8 cellular contexts compared by ENCODE assay signal in genomic region chr2:197310271-197310939, GRCh38. TPM values are rescaled to one million over a fixed set of nuclear protein-coding genes. Genes with fewer than 3 reads are reported as not detected.
DNase-seq lines count a peak whose midpoint lies in the region; ATAC-seq, FAIRE-seq and TF ChIP-seq lines count a peak whose summit lies in the region.

TSS of gene ANKRD44 (minus strand) at chr2:197310780. CDS start at chr2:197310604, 176 bp downstream.

- TF ChIP-seq POLR2A in NB4 (IDR thresholded peaks at IDR 0.05; ENCODE audit: extremely low read depth, insufficient read length) (peak; percentile 38), thyroid gland (IDR thresholded peaks at IDR 0.05) (peak in 1 of 2 donors; percentile 82)

- H3K36me3 ChIP-seq in pancreas = no peaks in the 10 kb centered on the region
- no peaks in the 10 kb centered on the region for H3K36me3 ChIP-seq in thyroid gland

- no peak for FAIRE-seq in pancreas (lab: Jason Lieb, UNC)

- H3K27ac ChIP-seq in pancreas = peak within 1 kb of the TSS; percentile 60 to 89 (median 78)
- peak within 1 kb of the TSS; percentile 53 to 80 (median 64) for H3K27ac ChIP-seq in thyroid gland

- no peaks in the 10 kb centered on the region for H3K9me3 Mint-ChIP-seq in HFFc6
- no peaks in the 10 kb centered on the region for H3K9me3 Mint-ChIP-seq in activated naive CD8-positive, alpha-beta T cell (ENCODE audit: low read depth)
- H3K9me3 Mint-ChIP-seq in glutamatergic neuron (ENCODE audit: unreplicated experiment) = peaks cover 7% of the 10 kb centered on the region

- TF ChIP-seq CTCF in GM10248 (IDR thresholded peaks at IDR 0.05; ENCODE audit: control extremely low read depth, extremely low read depth, low read depth, missing control alignments) (peak; percentile 77), HFFc6 (IDR thresholded peaks at IDR 0.05) (peak; percentile 37), NB4 (IDR thresholded peaks at IDR 0.05; ENCODE audit: low read depth, low read length) (no peak), glutamatergic neuron (IDR thresholded peaks at IDR 0.05; ENCODE audit: partially characterized antibody, unreplicated experiment) (no peak), pancreas (IDR thresholded peaks at IDR 0.05) (peak in 2 of 4 donors; percentile 7 to 21), thyroid gland (IDR thresholded peaks at IDR 0.05) (peak in 4 of 6 experiments; percentile 30 to 78 (median 65))

- H3K4me1 ChIP-seq in pancreas (peaks cover 6 to 22% (median 17%) of the 10 kb centered on the region in 3 donors), thyroid gland (peaks cover 11 to 21% of the 10 kb centered on the region in 2 donors)

- H3K36me3 Mint-ChIP-seq in HFFc6 (ENCODE audit: low read depth) = no peaks in the 10 kb centered on the region
- peaks cover 2% of the 10 kb centered on the region for H3K36me3 Mint-ChIP-seq in activated naive CD8-positive, alpha-beta T cell
- no peaks in the 10 kb centered on the region for H3K36me3 Mint-ChIP-seq in glutamatergic neuron (ENCODE audit: unreplicated experiment)

- CTCF ChIA-PET in GM10248 (lab: Yijun Ruan, JAX) = interaction anchor here (1.0 to 6.1 kb wide), 15 partner anchors 12 to 197 kb away, joined by 3 to 32 read pairs (median 4); no protein-coding TSS in a partner anchor

- H3K9me3 ChIP-seq in pancreas (no peaks in the 10 kb centered on the region), thyroid gland (no peaks in the 10 kb centered on the region)

- H3K27ac Mint-ChIP-seq in HFFc6 (peak within 1 kb of the TSS; percentile 50; the same call in 1 of the 2 replicates), glutamatergic neuron (ENCODE audit: unreplicated experiment) (peak within 1 kb of the TSS; percentile 80)
- H3K27ac Mint-ChIP-seq in activated naive CD8-positive, alpha-beta T cell = peak within 1 kb of the TSS; percentile 98

- peaks cover 6% of the 10 kb centered on the region for H3K27me3 Mint-ChIP-seq in HFFc6 (ENCODE audit: insufficient read depth)
- no peaks in the 10 kb centered on the region for H3K27me3 Mint-ChIP-seq in activated naive CD8-positive, alpha-beta T cell
- peaks cover 9% of the 10 kb centered on the region for H3K27me3 Mint-ChIP-seq in glutamatergic neuron (ENCODE audit: unreplicated experiment)

- H3K4me3 Mint-ChIP-seq in HFFc6 (peak within 1 kb of the TSS; percentile 88), glutamatergic neuron (ENCODE audit: unreplicated experiment) (peak within 1 kb of the TSS; percentile 91)
- H3K4me3 Mint-ChIP-seq in activated naive CD8-positive, alpha-beta T cell = peak within 1 kb of the TSS; percentile 90

- POLR2A ChIA-PET in GM10248 (lab: Yijun Ruan, JAX) = interaction anchor here (1.7 kb wide), 1 partner anchor 14 kb away, joined by 6 read pairs; no protein-coding TSS in a partner anchor

- intact Hi-C loops in pancreas (cut with DNase I) (loop anchor here in 1 of 3 donors (10.0 kb wide), 1 partner anchor 116 kb away; no protein-coding TSS in a partner anchor), thyroid gland (cut with DNase I) (loop anchor here (5.0 kb wide), 1 partner anchor 118 kb away; no protein-coding TSS in a partner anchor)

- H3K27me3 ChIP-seq in pancreas (no peaks in the 10 kb centered on the region), thyroid gland (no peaks in the 10 kb centered on the region)

- H3K4me1 Mint-ChIP-seq in HFFc6 (ENCODE audit: low read depth) = peaks cover 15% of the 10 kb centered on the region
- H3K4me1 Mint-ChIP-seq in activated naive CD8-positive, alpha-beta T cell (ENCODE audit: low read depth) = peaks cover 65% of the 10 kb centered on the region
- peaks cover 6% of the 10 kb centered on the region for H3K4me1 Mint-ChIP-seq in glutamatergic neuron (ENCODE audit: low read depth, unreplicated experiment)

- WGBS in pancreas, 2 donors = 1% methylated on average over 34 to 93 of the region's 93 CpGs
- WGBS in thyroid gland, 2 donors = 0% methylated on average over 30 of the region's 93 CpGs; no CpG with 5 or more reads in 1 of the 2 donors

- peak within 1 kb of the TSS; percentile 75 for H3K4me3 ChIP-seq in NB4 (ENCODE audit: low read depth, low read length)
- peak within 1 kb of the TSS; percentile 51 to 77 (median 72) for H3K4me3 ChIP-seq in pancreas
- H3K4me3 ChIP-seq in thyroid gland (replicated peaks in 1 of 3) = peak within 1 kb of the TSS; percentile 58 to 83 (median 73)

- ATAC-seq in pancreas = peak; percentile 91 to 97 (median 94)

- DNase-seq in GM10248 (ENCODE audit: extremely low spot score) = peak; percentile 88
- DNase-seq in HFFc6 = peak; percentile 87
- DNase-seq in NB4 (ENCODE audit: low read depth) = peak; percentile 93
- peak; percentile 76 for DNase-seq in SKM-1 treated with dmso at 0.1 percent for 144 hours (lab: John Stamatoyannopoulos, UW; ENCODE audit: unreplicated experiment)
- peak; percentile 90 for DNase-seq in glutamatergic neuron
- DNase-seq in pancreas = peak; percentile 90 to 96 (median 92)
- DNase-seq in thyroid gland = peak; percentile 88 to 93

RNA-seq across cellular contexts. Expression of gene ANKRD44, which starts in this region (rescaled TPM):
- total RNA-seq in HFFc6 (2021; fragmentation: NEBNext Ultra II Directional; extraction: Animal tissue kit (Norgen Biotek cat#: 25700)) = 1 to 10 TPM; 3.8 to 5.7 (median 4.7) TPM
- total RNA-seq in glutamatergic neuron (ENCODE audit: unreplicated experiment) = 12.0 TPM
- 10 to 100 TPM in 1 of 6 donors, 1 to 10 TPM in 5; 6.9 to 12.5 (median 8.5) TPM for total RNA-seq in pancreas
- 1 to 10 TPM; 1.9 to 2.6 TPM for polyA plus RNA-seq in pancreas
- 10 to 100 TPM; 11.0 to 25.8 (median 23.9) TPM for total RNA-seq in thyroid gland

Comparison
In these comparisons a context has a peak if more than half of its experiments do, and no peak if none do; other contexts are left out.
1. Peak in every context shown above with its lines: DNase-seq, ATAC-seq, H3K4me3 ChIP-seq and H3K27ac ChIP-seq.
2. CTCF ChIP-seq: peak in GM10248 (single experiment), HFFc6 (single experiment) and thyroid gland (4 of 6); none in NB4 (single experiment) and glutamatergic neuron (single experiment).